ENCODE assay signal across 15 cellular contexts in the genomic region with DNA sequence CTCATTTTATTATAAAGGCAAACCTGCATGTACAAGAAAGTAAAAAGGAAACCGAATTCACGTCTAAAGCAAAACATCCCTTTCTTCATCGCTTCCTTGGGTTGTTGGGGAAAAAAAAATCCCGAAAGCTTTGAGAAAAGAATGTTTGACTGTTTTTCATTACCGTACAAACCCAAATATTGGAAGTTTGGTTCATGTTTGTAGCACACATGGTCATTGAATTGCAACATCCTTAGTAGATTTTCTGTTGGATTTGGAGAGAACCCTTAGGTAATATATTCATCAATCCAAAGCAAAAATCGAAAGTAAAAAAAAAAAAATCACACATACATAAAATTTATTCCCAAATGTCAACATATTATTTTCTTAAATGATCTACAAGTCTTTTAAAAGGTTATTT.
DNase-seq lines count a peak whose midpoint lies in the region; FAIRE-seq and TF ChIP-seq lines count a peak whose summit lies in the region.
"Had no signal": no experiment of that assay in that cellular context is flagged by ENCODE, and none has a peak within 500 bp of the region (broad histone marks: within the 10 kb centered on the region; RNA-seq: fewer than 3 reads in every experiment).

No MANE protein-coding gene starts in this region.

- intact Hi-C loops in kidney (cut with DNase I): no loop called here
- intact Hi-C loops in vagina (cut with DNase I): no loop called here

- TF ChIP-seq CTCF in choroid plexus epithelial cell (conservative IDR thresholded peaks at IDR 0.05; ENCODE audit: low read depth, low read length) (no peak), kidney (IDR thresholded peaks at IDR 0.05; ENCODE audit: borderline replicate concordance, extremely low read depth, insufficient read depth) (no peak), vagina (IDR thresholded peaks at IDR 0.05) (no peak)

- peaks cover 13 to 16% of the 10 kb centered on the region in 2 donors for H3K4me1 ChIP-seq in kidney (ENCODE audit: control insufficient read depth in 1 of 2, insufficient read depth in 1 of 2, low read depth in 1 of 2, low read length in 2 of 2)
- H3K4me1 ChIP-seq in vagina: peaks cover 14% of the 10 kb centered on the region
- H3K4me1 ChIP-seq: Caco-2 had no signal

- H3K27me3 ChIP-seq in vagina: no peaks in the 10 kb centered on the region

- peak; percentile 27 for FAIRE-seq in kidney (lab: Jason Lieb, UNC)
- FAIRE-seq: GM12891 had no signal

- no peak for TF ChIP-seq POLR2A in vagina (IDR thresholded peaks at IDR 0.05)

- peak overlapping the region; percentile 34 to 81 for H3K27ac ChIP-seq in kidney (ENCODE audit: low read depth in 2 of 2, low read length in 2 of 2)
- H3K27ac ChIP-seq in vagina: peak overlapping the region; percentile 19
- H3K27ac ChIP-seq: HL-60 had no signal

- H3K4me3 ChIP-seq in choroid plexus epithelial cell (ENCODE audit: low read depth, low read length): peak overlapping the region; percentile 27
- H3K4me3 ChIP-seq in kidney (ENCODE audit: low read length in 2 of 2): no peak overlapping the region
- H3K4me3 ChIP-seq in vagina: no peak overlapping the region

- no peaks in the 10 kb centered on the region for H3K9me3 ChIP-seq in kidney (ENCODE audit: control insufficient read depth in 1 of 2, low read length in 2 of 2)
- no peaks in the 10 kb centered on the region for H3K9me3 ChIP-seq in vagina
- H3K9me3 ChIP-seq: Caco-2 had no signal

- DNase-seq in EH (ENCODE audit: low read depth) (peak; percentile 11), choroid plexus epithelial cell (ENCODE audit: low read depth) (no peak), kidney (no peak), vagina (ENCODE audit: extremely low spot score in 2 of 2) (no peak), NCI-H1417 (lab: John Stamatoyannopoulos, UW) (no peak), SHP77 treated with DMSO at 0.1 percent for 48 hours (lab: John Stamatoyannopoulos, UW) (no peak)
- DNase-seq in activated effector memory CD4-positive, alpha-beta T cell treated with Interleukin-2 at 50 U/mL for 16 hours: no peak
- DNase-seq: Caco-2, KBM-7, NCI-H1092 treated with DMSO at 0.1 percent for 48 hours, NCI-H187, NCI-H69, PC-3 had no signal

- peaks cover 0 to 4% of the 10 kb centered on the region in 2 donors for H3K36me3 ChIP-seq in kidney (ENCODE audit: control insufficient read depth in 1 of 2, insufficient read depth in 2 of 2, low read length in 2 of 2)
- no peaks in the 10 kb centered on the region for H3K36me3 ChIP-seq in vagina

- peak overlapping the region in 1 of 2 donors; percentile 21 for H3K9ac ChIP-seq in kidney (ENCODE audit: low read length in 2 of 2)
